In genomic region chr15:73685561-73685960, GRCh38 we compare ENCODE assay signal across 2 cellular contexts.
TF ChIP-seq lines count a peak whose summit lies in the region.

No MANE protein-coding gene starts in this region.

TF ChIP-seq in HCT116, 20 proteins besides CTCF, POLR2A, EP300 and RAD21 (continued from another document):
- TF ChIP-seq REST (IDR thresholded peaks at IDR 0.05; ENCODE audit: low read depth) (no peak), YY1 (IDR thresholded peaks at IDR 0.05; ENCODE audit: extremely low read depth, insufficient replicate concordance, low read depth, low read length) (no peak)

TF ChIP-seq in WTC11, 78 proteins besides CTCF, POLR2A, EP300 and RAD21 (continued from another document):
- no peak for TF ChIP-seq IRF1 (CRISPR knock-in tag; IDR thresholded peaks at IDR 0.05)
- no peak for TF ChIP-seq ELF4 (CRISPR knock-in tag; IDR thresholded peaks at IDR 0.05; ENCODE audit: low read depth)
- TF ChIP-seq NFATC4 (CRISPR knock-in tag; IDR thresholded peaks at IDR 0.05): no peak
- TF ChIP-seq HMGA2 (CRISPR knock-in tag; IDR thresholded peaks at IDR 0.05): no peak
- no peak for TF ChIP-seq ZSCAN18 (CRISPR knock-in tag; IDR thresholded peaks at IDR 0.05)
- no peak for TF ChIP-seq CDX4 (CRISPR knock-in tag; IDR thresholded peaks at IDR 0.05; ENCODE audit: borderline replicate concordance)
- TF ChIP-seq MYBL2 (CRISPR knock-in tag; IDR thresholded peaks at IDR 0.05): no peak
- no peak for TF ChIP-seq RORB (CRISPR knock-in tag; IDR thresholded peaks at IDR 0.05)
- TF ChIP-seq CREB1 (CRISPR knock-in tag; IDR thresholded peaks at IDR 0.05): no peak
- TF ChIP-seq ZNF232 (CRISPR knock-in tag; IDR thresholded peaks at IDR 0.05): no peak
- no peak for TF ChIP-seq STAT6 (CRISPR knock-in tag; conservative IDR thresholded peaks at IDR 0.05; ENCODE audit: low read depth)
- TF ChIP-seq SMAD4 (CRISPR knock-in tag; IDR thresholded peaks at IDR 0.05): no peak
- TF ChIP-seq ATF3 (CRISPR knock-in tag; conservative IDR thresholded peaks at IDR 0.05): no peak
- no peak for TF ChIP-seq PREB (CRISPR knock-in tag; IDR thresholded peaks at IDR 0.05; ENCODE audit: borderline replicate concordance)
